Comparison of ENCODE assay signal across 17 cellular contexts in the genomic region with DNA sequence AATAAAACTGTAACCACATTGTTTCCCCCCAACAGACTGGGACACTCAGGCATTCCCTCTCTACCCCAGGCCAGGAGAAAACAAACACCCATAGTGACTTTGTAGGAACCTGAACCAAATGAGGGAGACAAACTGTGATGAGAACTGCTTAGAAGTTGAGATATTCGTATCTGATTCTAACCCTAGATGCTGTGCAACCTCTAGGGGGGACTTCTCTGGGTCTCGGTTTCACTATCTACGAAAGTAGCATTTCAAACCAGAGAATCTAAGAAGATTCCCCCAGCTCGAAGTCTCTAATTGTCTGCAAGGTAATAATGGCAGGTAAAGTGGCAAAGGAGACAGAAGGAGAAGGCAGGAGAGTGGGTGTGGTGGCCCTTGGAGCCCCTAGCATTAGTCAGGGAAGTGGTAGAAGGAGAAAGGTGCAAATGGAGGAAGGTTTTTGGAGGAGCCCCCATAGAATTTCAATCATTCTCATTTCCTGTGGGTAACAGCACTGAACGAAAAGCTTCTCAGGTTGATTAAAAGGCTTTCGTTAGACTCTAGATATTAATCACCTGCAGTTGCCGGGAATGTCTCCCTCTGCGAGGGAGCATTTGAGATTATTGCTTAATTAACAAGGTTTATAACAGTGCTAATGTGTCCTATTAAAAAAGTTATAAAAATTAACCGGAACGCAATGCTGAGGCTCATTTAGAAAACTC. TPM values are rescaled to one million over a fixed set of nuclear protein-coding genes. Genes with fewer than 3 reads are reported as not detected.
DNase-seq lines count a peak whose midpoint lies in the region; ATAC-seq and TF ChIP-seq lines count a peak whose summit lies in the region.
"Had no signal": no experiment of that assay in that cellular context is flagged by ENCODE, and none has a peak within 500 bp of the region (broad histone marks: within the 10 kb centered on the region; RNA-seq: fewer than 3 reads in every experiment).

No MANE protein-coding gene starts in this region.

- no peaks in the 10 kb centered on the region for H3K9me3 ChIP-seq in spleen
- H3K9me3 ChIP-seq: right atrium auricular region had no signal

- no peak for TF ChIP-seq POLR2A in spleen (IDR thresholded peaks at IDR 0.05)

- H3K27ac ChIP-seq in spleen = no peak overlapping the region
- H3K27ac ChIP-seq: cardiac muscle cell, HL-60, right atrium auricular region had no signal

- TF ChIP-seq CTCF in neural crest cell (conservative IDR thresholded peaks at IDR 0.05) (no peak), spleen (IDR thresholded peaks at IDR 0.05 in 8 of 11, conservative IDR thresholded peaks at IDR 0.05 in 3 of 11) (no peak)

- no peak for DNase-seq in neural crest cell (ENCODE audit: low read depth, low spot score)
- no peak for DNase-seq in RPMI8226
- DNase-seq in spleen = no peak
- DNase-seq in stimulated activated CD4-positive, alpha-beta T cell treated with anti-CD3 and anti-CD28 coated beads, Interleukin-15, amount 100 ng/mL, for 24 hours = no peak
- DNase-seq: activated CD4-positive, alpha-beta memory T cell treated with anti-CD3 and anti-CD28 coated beads, Interleukin-2, amount 10 ng/mL, durations not matched to agents 7 days and 5 days; activated gamma-delta T cell treated with Interleukin-2 at 50 U/mL for 16 hours; left colon; natural killer cell; substantia nigra had no signal

- H3K4me1 Mint-ChIP-seq in neural crest cell = no peaks in the 10 kb centered on the region
- H3K4me1 Mint-ChIP-seq: CD14-positive monocyte, natural killer cell had no signal

- no peaks in the 10 kb centered on the region for H3K4me1 ChIP-seq in spleen
- H3K4me1 ChIP-seq: right atrium auricular region had no signal

- 64 to 86% (median 74%) methylated on average over 10 of the region's 10 CpGs for WGBS in spleen, 5 donors

- H3K36me3 Mint-ChIP-seq in neural crest cell (ENCODE audit: low read depth) = peaks cover 16% of the 10 kb centered on the region
- H3K36me3 Mint-ChIP-seq: natural killer cell had no signal

- no peaks in the 10 kb centered on the region for H3K27me3 ChIP-seq in spleen (replicated peaks in 1 of 7)
- H3K27me3 ChIP-seq: cardiac muscle cell, right atrium auricular region had no signal

- H3K4me3 Mint-ChIP-seq in neural crest cell = no peak overlapping the region
- H3K4me3 Mint-ChIP-seq: activated CD4-positive, alpha-beta memory T cell treated with anti-CD3 and anti-CD28 coated beads, Interleukin-2, amount 10 ng/mL, durations not matched to agents 7 days and 5 days; CD14-positive monocyte; natural killer cell had no signal

- no peak overlapping the region for H3K4me3 ChIP-seq in spleen
- H3K4me3 ChIP-seq: cardiac muscle cell, right atrium auricular region had no signal

- H3K36me3 ChIP-seq in spleen = peaks cover 0 to 89% (median 39%) of the 10 kb centered on the region in 6 donors

- peak overlapping the region; percentile 16 for H3K27ac Mint-ChIP-seq in neural crest cell (ENCODE audit: unreplicated experiment)
- H3K27ac Mint-ChIP-seq: activated CD4-positive, alpha-beta memory T cell treated with anti-CD3 and anti-CD28 coated beads, Interleukin-2, amount 10 ng/mL, durations not matched to agents 7 days and 5 days; natural killer cell had no signal

- ATAC-seq in GM18909 (IDR thresholded peaks at IDR 0.05; ENCODE audit: poor library complexity, unreplicated experiment) (peak; percentile 69), GM21529 (IDR thresholded peaks at IDR 0.05; ENCODE audit: unreplicated experiment) (peak; percentile 69), HG03135 (IDR thresholded peaks at IDR 0.05; ENCODE audit: unreplicated experiment) (peak; percentile 85)
- ATAC-seq: left colon, natural killer cell had no signal

- intact Hi-C loops in spleen (cut with DNase I; ENCODE audit: low total_unique reads) = no loop called here

- H3K27me3 Mint-ChIP-seq in neural crest cell (ENCODE audit: low read depth) = no peaks in the 10 kb centered on the region
- H3K27me3 Mint-ChIP-seq: activated CD4-positive, alpha-beta memory T cell treated with anti-CD3 and anti-CD28 coated beads, Interleukin-2, amount 10 ng/mL, durations not matched to agents 7 days and 5 days had no signal

- H3K9me3 Mint-ChIP-seq in neural crest cell = no peaks in the 10 kb centered on the region
- H3K9me3 Mint-ChIP-seq: activated CD4-positive, alpha-beta memory T cell treated with anti-CD3 and anti-CD28 coated beads, Interleukin-2, amount 10 ng/mL, durations not matched to agents 7 days and 5 days; CD14-positive monocyte; natural killer cell had no signal

RNA-seq across cellular contexts. Expression of gene BEND5, which starts 46.4 kb away (rescaled TPM):
- total RNA-seq in neural crest cell = 18.0 and 18.2 TPM in 2 replicates
- total RNA-seq in spleen = 10 to 100 TPM in 6 of 7 donors, 1 to 10 TPM in 1; 7.5 to 17.8 (median 13.9) TPM
- 10 to 100 TPM; 24.6 to 39.2 (median 37.9) TPM for polyA plus RNA-seq in spleen
- total RNA-seq: endothelial cell of umbilical vein had no signal
- polyA plus RNA-seq: CD14-positive monocyte, endothelial cell of umbilical vein had no signal
